Comparison of ENCODE assay signal across 25 cellular contexts in genomic region chr1:244904119-244904518, GRCh38.
"Had no signal": no experiment of that assay in that cellular context is flagged by ENCODE, and none has a peak within 500 bp of the region (broad histone marks: within the 10 kb centered on the region; RNA-seq: fewer than 3 reads in every experiment).

No MANE protein-coding gene starts in this region.

- H3K79me2 ChIP-seq: hepatocyte had no signal

- FAIRE-seq: endothelial cell of umbilical vein, kidney had no signal

- H3K27ac ChIP-seq: coronary artery, hepatocyte, neutrophil, spleen, stomach, thoracic aorta, transverse colon had no signal

- H3K4me1 ChIP-seq: spleen, stomach, transverse colon had no signal

- H3K4me1 Mint-ChIP-seq: endodermal cell; stimulated activated memory B cell treated with anti-CD40 and anti-IgM and Interleukin-4, amounts not matched to agents 10 μg/mL and 1 μg/mL and 100 μg/mL, for 72 hours had no signal

- H3K4me2 ChIP-seq: hepatocyte had no signal

- DNase-seq: effector CD4-positive, alpha-beta T cell; endodermal cell; erythroblast; foreskin melanocyte; head of caudate nucleus; kidney; left cardiac atrium; left ventricle myocardium superior; midbrain; posterior cingulate gyrus; spleen; stimulated activated CD4-positive, alpha-beta T cell treated with anti-CD3 and anti-CD28 coated beads, Interleukin-15, amount 100 ng/mL, for 24 hours; stimulated activated CD4-positive, alpha-beta T cell treated with anti-CD3 and anti-CD28 coated beads, Interleukin-1b, Interleukin-23, amount 100 ng/mL, for 48 hours; stimulated activated CD4-positive, alpha-beta T cell treated with anti-CD3 and anti-CD28 coated beads, Interleukin-4, amount 100 ng/mL, for 24 hours; stomach; substantia nigra; transverse colon had no signal

- H3K36me3 Mint-ChIP-seq: stimulated activated memory B cell treated with anti-CD40 and anti-IgM and Interleukin-4, amounts not matched to agents 10 μg/mL and 1 μg/mL and 100 μg/mL, for 72 hours had no signal

- H3K27ac Mint-ChIP-seq: endodermal cell; nephron; stimulated activated memory B cell treated with anti-CD40 and anti-IgM and Interleukin-4, amounts not matched to agents 10 μg/mL and 1 μg/mL and 100 μg/mL, for 72 hours had no signal

- H3K9me3 Mint-ChIP-seq: endodermal cell; nephron; stimulated activated memory B cell treated with anti-CD40 and anti-IgM and Interleukin-4, amounts not matched to agents 10 μg/mL and 1 μg/mL and 100 μg/mL, for 72 hours had no signal

- H2AFZ ChIP-seq: hepatocyte had no signal

- H3K4me3 Mint-ChIP-seq: endodermal cell; nephron; stimulated activated memory B cell treated with anti-CD40 and anti-IgM and Interleukin-4, amounts not matched to agents 10 μg/mL and 1 μg/mL and 100 μg/mL, for 72 hours had no signal

- H3K27me3 ChIP-seq: hepatocyte, neutrophil, spleen, stomach, transverse colon had no signal

- H3K36me3 ChIP-seq: neutrophil, spleen, stomach, thoracic aorta, transverse colon had no signal

- H3K9me3 ChIP-seq: neutrophil, spleen, stomach, thoracic aorta, transverse colon had no signal

- H3K27me3 Mint-ChIP-seq: stimulated activated memory B cell treated with anti-CD40 and anti-IgM and Interleukin-4, amounts not matched to agents 10 μg/mL and 1 μg/mL and 100 μg/mL, for 72 hours had no signal

- H3K4me3 ChIP-seq: coronary artery, hepatocyte, lung, spleen, stomach, thoracic aorta, transverse colon had no signal
